ENCODE assay signal across 9 cellular contexts in genomic region chr14:50067723-50068495, GRCh38. TPM values are rescaled to one million over a fixed set of nuclear protein-coding genes. Genes with fewer than 3 reads are reported as not detected.
DNase-seq lines count a peak whose midpoint lies in the region; ATAC-seq and TF ChIP-seq lines count a peak whose summit lies in the region.
"Had no signal": no experiment of that assay in that cellular context is flagged by ENCODE, and none has a peak within 500 bp of the region (broad histone marks: within the 10 kb centered on the region; RNA-seq: fewer than 3 reads in every experiment).

No MANE protein-coding gene starts in this region.

- no peak overlapping the region for H3K4me3 Mint-ChIP-seq in type B pancreatic cell

- no peaks in the 10 kb centered on the region for H3K9me3 ChIP-seq in SK-N-MC (ENCODE audit: low read depth, low read length)
- H3K9me3 ChIP-seq: thoracic aorta had no signal

- peak overlapping the region; percentile 26; the same call in 1 of the 2 replicates for H3K27ac ChIP-seq in SK-N-MC
- H3K27ac ChIP-seq: thoracic aorta had no signal

- peaks cover 7% of the 10 kb centered on the region for H3K4me1 Mint-ChIP-seq in type B pancreatic cell (ENCODE audit: unreplicated experiment)

- peak overlapping the region; percentile 60 for H3K27ac Mint-ChIP-seq in type B pancreatic cell

- H3K4me3 ChIP-seq in SK-N-MC (no peak overlapping the region), fibroblast of pulmonary artery (replicated peaks; ENCODE audit: low read depth, low read length) (no peak overlapping the region)
- H3K4me3 ChIP-seq: thoracic aorta had no signal

- peak; percentile 35 for DNase-seq in stimulated activated CD4-positive, alpha-beta T cell treated with anti-CD3 and anti-CD28 coated beads, Interleukin-1b, Interleukin-23, amount 100 ng/mL, for 48 hours
- DNase-seq in stimulated activated CD4-positive, alpha-beta T cell treated with anti-CD3 and anti-CD28 coated beads, Interleukin-15, amount 100 ng/mL, for 24 hours = no peak
- no peak for DNase-seq in SK-N-MC (ENCODE audit: low read depth, low spot score)
- DNase-seq in fibroblast of pulmonary artery (ENCODE audit: low read depth) = peak; percentile 78
- no peak for DNase-seq in type B pancreatic cell (ENCODE audit: extremely low spot score, unreplicated experiment)

- no peaks in the 10 kb centered on the region for H3K27me3 Mint-ChIP-seq in type B pancreatic cell

- peaks cover 4% of the 10 kb centered on the region for H3K36me3 Mint-ChIP-seq in type B pancreatic cell

- H3K36me3 ChIP-seq in SK-N-MC (ENCODE audit: insufficient read depth, low read length) = no peaks in the 10 kb centered on the region
- H3K36me3 ChIP-seq: thoracic aorta had no signal

- H3K9me3 Mint-ChIP-seq in type B pancreatic cell = peaks cover 4% of the 10 kb centered on the region

- no peak for TF ChIP-seq CTCF in fibroblast of pulmonary artery (IDR thresholded peaks at IDR 0.05; ENCODE audit: low read length, missing control alignments)
- no peak for TF ChIP-seq CTCF in type B pancreatic cell (conservative IDR thresholded peaks at IDR 0.05)

- H3K9ac ChIP-seq in SK-N-MC (ENCODE audit: insufficient read length) = no peak overlapping the region

- no peak for ATAC-seq in GM18873 (IDR thresholded peaks at IDR 0.05; ENCODE audit: low FRiP score, unreplicated experiment)
- no peak for ATAC-seq in GM18520 (IDR thresholded peaks at IDR 0.05; ENCODE audit: unreplicated experiment)
- ATAC-seq in HG02678 (IDR thresholded peaks at IDR 0.05; ENCODE audit: unreplicated experiment) = no peak

RNA-seq across cellular contexts. Expression of gene VCPKMT, which starts 48.5 kb away (rescaled TPM):
- total RNA-seq in type B pancreatic cell (ENCODE audit: low replicate concordance) = 11.6 and 13.9 TPM in 2 replicates

Comparison
In these comparisons a context has a peak if more than half of its experiments do, and no peak if none do; other contexts are left out.
1. DNase-seq: peak in stimulated activated CD4-positive, alpha-beta T cell treated with anti-CD3 and anti-CD28 coated beads, Interleukin-1b, Interleukin-23, amount 100 ng/mL, for 48 hours (single experiment) and fibroblast of pulmonary artery (single experiment); none in stimulated activated CD4-positive, alpha-beta T cell treated with anti-CD3 and anti-CD28 coated beads, Interleukin-15, amount 100 ng/mL, for 24 hours (single experiment), SK-N-MC (single experiment) and type B pancreatic cell (single experiment).